ENCODE assay signal across 23 cellular contexts in the genomic region with DNA sequence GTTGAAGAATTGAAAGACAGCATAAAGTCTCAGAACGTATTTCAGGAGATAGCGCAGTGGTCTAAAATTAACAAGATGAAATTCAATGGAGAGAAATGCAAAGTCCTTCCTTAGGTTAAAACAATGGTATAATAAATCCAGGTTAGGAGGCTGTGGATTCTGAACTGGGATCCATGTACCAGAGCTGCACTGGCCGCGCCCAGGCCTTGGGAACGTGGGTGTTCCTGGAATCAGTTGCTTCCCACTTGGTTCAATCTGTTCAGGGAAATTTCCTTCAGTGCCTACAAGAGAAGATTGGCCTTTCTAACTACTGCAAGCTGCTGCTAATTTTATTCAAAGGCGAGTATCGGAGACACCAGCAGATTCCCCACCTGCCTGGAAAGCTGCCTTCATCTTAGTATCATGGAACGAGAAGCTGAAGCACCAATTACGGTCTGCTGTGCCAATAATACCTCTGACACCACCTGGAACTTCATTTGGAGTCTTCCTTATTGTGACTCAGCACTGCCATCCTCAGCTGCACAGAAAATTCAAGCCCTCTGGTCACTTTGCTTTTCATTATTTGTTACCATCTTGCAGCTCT.
"Had no signal": no experiment of that assay in that cellular context is flagged by ENCODE, and none has a peak within 500 bp of the region (broad histone marks: within the 10 kb centered on the region; RNA-seq: fewer than 3 reads in every experiment).

No MANE protein-coding gene starts in this region.

- H3K27ac Mint-ChIP-seq: activated CD4-positive, alpha-beta memory T cell treated with anti-CD3 and anti-CD28 coated beads for 36 hours; activated CD4-positive, alpha-beta T cell treated with anti-CD3 and anti-CD28 coated beads, Interleukin-2, amount 10 ng/mL, durations not matched to agents 24 days and 14 days; activated naive CD4-positive, alpha-beta T cell treated with anti-CD3 and anti-CD28 coated beads, Interleukin-2, amount 10 ng/mL, durations not matched to agents 7 days and 5 days; activated T-cell treated with anti-CD3 and anti-CD28 coated beads, Interleukin-2, amount 50 U/mL, for 24 hours; memory B cell; natural killer cell; T-helper 1 cell treated with Interleukin-12 subunit alpha and Interleukin-12 subunit beta and Interleukin-4 antibody, amounts not matched to agents 30 μg/mL and 1 μg/mL, for 36 hours had no signal

- DNase-seq: activated CD4-positive, alpha-beta memory T cell treated with anti-CD3 and anti-CD28 coated beads for 36 hours; activated CD4-positive, alpha-beta T cell treated with anti-CD3 and anti-CD28 coated beads, Interleukin-2, amount 10 ng/mL, durations not matched to agents 24 days and 14 days; activated CD4-positive, CD25-positive, alpha-beta regulatory T cell treated with anti-CD3 and anti-CD28 coated beads, Interleukin-2, amount 50 U/mL, for 72 hours; activated CD8-positive, alpha-beta memory T cell treated with anti-CD3 and anti-CD28 coated beads, Interleukin-2, amount 50 U/mL, for 4 hours; activated gamma-delta T cell; activated naive CD4-positive, alpha-beta T cell treated with anti-CD3 and anti-CD28 coated beads, Interleukin-2, amount 10 ng/mL, durations not matched to agents 7 days and 5 days; activated T-cell treated with anti-CD3 and anti-CD28 coated beads, Interleukin-2, amount 50 U/mL, for 24 hours; amniotic stem cell; brain microvascular endothelial cell; dermis blood vessel endothelial cell; effector CD4-positive, alpha-beta T cell; foreskin keratinocyte; heart left ventricle; kidney glomerular epithelial cell; natural killer cell; right cardiac atrium; stimulated activated CD4-positive, alpha-beta T cell treated with anti-CD3 and anti-CD28 coated beads, Interleukin-15, amount 100 ng/mL, for 24 hours; stimulated activated CD4-positive, alpha-beta T cell treated with anti-CD3 and anti-CD28 coated beads, Interleukin-2, amount 100 ng/mL, for 24 hours; stimulated activated naive CD4-positive, alpha-beta T cell; T1000 had no signal

- ATAC-seq: foreskin keratinocyte, heart left ventricle, left lobe of liver, natural killer cell, right cardiac atrium had no signal

- H3K4me3 Mint-ChIP-seq: activated CD4-positive, alpha-beta memory T cell treated with anti-CD3 and anti-CD28 coated beads for 36 hours; activated CD4-positive, alpha-beta T cell treated with anti-CD3 and anti-CD28 coated beads, Interleukin-2, amount 10 ng/mL, durations not matched to agents 24 days and 14 days; activated naive CD4-positive, alpha-beta T cell treated with anti-CD3 and anti-CD28 coated beads, Interleukin-2, amount 10 ng/mL, durations not matched to agents 7 days and 5 days; activated T-cell treated with anti-CD3 and anti-CD28 coated beads, Interleukin-2, amount 50 U/mL, for 24 hours; memory B cell; natural killer cell; T-helper 1 cell treated with Interleukin-12 subunit alpha and Interleukin-12 subunit beta and Interleukin-4 antibody, amounts not matched to agents 30 μg/mL and 1 μg/mL, for 36 hours had no signal

- H3K36me3 Mint-ChIP-seq: activated CD4-positive, alpha-beta memory T cell treated with anti-CD3 and anti-CD28 coated beads for 36 hours; activated naive CD4-positive, alpha-beta T cell treated with anti-CD3 and anti-CD28 coated beads, Interleukin-2, amount 10 ng/mL, durations not matched to agents 7 days and 5 days; memory B cell; natural killer cell had no signal

- H3K4me1 Mint-ChIP-seq: activated CD4-positive, alpha-beta T cell treated with anti-CD3 and anti-CD28 coated beads, Interleukin-2, amount 10 ng/mL, durations not matched to agents 24 days and 14 days; activated naive CD4-positive, alpha-beta T cell treated with anti-CD3 and anti-CD28 coated beads, Interleukin-2, amount 10 ng/mL, durations not matched to agents 7 days and 5 days; memory B cell; natural killer cell had no signal

- H3K9me3 Mint-ChIP-seq: activated CD4-positive, alpha-beta T cell treated with anti-CD3 and anti-CD28 coated beads, Interleukin-2, amount 10 ng/mL, durations not matched to agents 24 days and 14 days had no signal
